In the genomic region with DNA sequence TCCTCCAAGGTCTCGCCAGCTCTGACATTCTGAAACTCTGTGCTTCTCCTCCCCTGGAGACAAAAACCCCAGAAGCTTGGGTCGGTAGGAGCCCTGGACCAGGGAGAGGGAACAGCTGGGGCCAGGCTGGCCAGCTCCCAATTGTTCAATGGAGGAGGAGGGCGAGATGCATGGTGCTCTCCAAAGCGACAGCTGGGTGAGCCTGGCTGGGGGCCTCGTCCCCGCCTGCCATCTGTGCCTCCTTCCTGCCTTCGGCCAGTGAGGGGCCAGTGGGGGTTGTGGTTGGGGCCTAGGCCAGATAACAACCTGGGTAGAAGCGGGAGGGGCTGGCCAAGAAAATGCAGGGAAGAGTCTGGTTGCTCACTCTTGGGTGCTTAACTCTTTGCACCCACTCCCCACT, we compare ENCODE assay signal across 17 cellular contexts.
DNase-seq lines count a peak whose midpoint lies in the region; ATAC-seq and TF ChIP-seq lines count a peak whose summit lies in the region.
"Had no signal": no experiment of that assay in that cellular context is flagged by ENCODE, and none has a peak within 500 bp of the region (broad histone marks: within the 10 kb centered on the region; RNA-seq: fewer than 3 reads in every experiment).

No MANE protein-coding gene starts in this region.

- no peaks in the 10 kb centered on the region for H3K27me3 Mint-ChIP-seq in activated CD8-positive, alpha-beta T cell treated with anti-CD3 and anti-CD28 coated beads for 36 hours

- H3K27ac Mint-ChIP-seq in activated CD8-positive, alpha-beta T cell treated with anti-CD3 and anti-CD28 coated beads for 36 hours, result no peak overlapping the region
- H3K27ac Mint-ChIP-seq: activated naive CD4-positive, alpha-beta T cell treated with anti-CD3 and anti-CD28 coated beads for 36 hours; T-helper 17 cell had no signal

- peak overlapping the region; percentile 20 for H3K27ac ChIP-seq in cingulate gyrus (ENCODE audit: low read depth, low read length)
- H3K27ac ChIP-seq: KMS-11 had no signal

- DNase-seq in G401 (ENCODE audit: low spot score), result peak; percentile 83
- peak; percentile 61 to 93 for DNase-seq in NCI-H446 (lab: John Stamatoyannopoulos, UW)
- peak; percentile 88 for DNase-seq in myocyte (ENCODE audit: low read depth)
- no peak for DNase-seq in KBM-7
- DNase-seq in OCI-M1 (lab: John Stamatoyannopoulos, UW), result no peak
- no peak for DNase-seq in activated CD8-positive, alpha-beta T cell treated with anti-CD3 and anti-CD28 coated beads for 36 hours
- DNase-seq: activated CD4-positive, CD25-positive, alpha-beta regulatory T cell; activated naive CD4-positive, alpha-beta T cell treated with anti-CD3 and anti-CD28 coated beads for 36 hours; DMS153; effector memory CD4-positive, alpha-beta T cell; NCI-H1436; NCI-H526 treated with DMSO at 0.1 percent for 48 hours; T-helper 17 cell had no signal

- intact Hi-C loops in activated CD8-positive, alpha-beta T cell treated with anti-CD3 and anti-CD28 coated beads for 36 hours (cut with micrococcal nuclease), result no loop called here

- CTCF ChIA-PET in activated CD8-positive, alpha-beta T cell treated with anti-CD3 and anti-CD28 coated beads for 36 hours (lab: Charles Lee), result interaction anchor here (1.2 to 2.1 kb wide), 4 partner anchors 10 to 218 kb away, joined by 3 to 8 read pairs (median 4); no protein-coding TSS in a partner anchor

- H3K4me3 Mint-ChIP-seq in activated CD8-positive, alpha-beta T cell treated with anti-CD3 and anti-CD28 coated beads for 36 hours, result no peak overlapping the region
- H3K4me3 Mint-ChIP-seq: activated naive CD4-positive, alpha-beta T cell treated with anti-CD3 and anti-CD28 coated beads for 36 hours; T-helper 17 cell had no signal

- in situ Hi-C loops in G401 (cut with HindIII; ENCODE audit: low sequenced_read_pairs) (no loop called here), KBM-7 (cut with MboI; ENCODE audit: low pct_unique_long_range_greater_than_20kb, low sequenced_read_pairs) (no loop called here)

- no peaks in the 10 kb centered on the region for H3K4me1 Mint-ChIP-seq in activated CD8-positive, alpha-beta T cell treated with anti-CD3 and anti-CD28 coated beads for 36 hours (ENCODE audit: low read depth)
- H3K4me1 Mint-ChIP-seq: T-helper 17 cell had no signal

- no peak for TF ChIP-seq CTCF in activated CD8-positive, alpha-beta T cell treated with anti-CD3 and anti-CD28 coated beads for 36 hours (IDR thresholded peaks at IDR 0.05)

- POLR2A ChIA-PET in activated CD8-positive, alpha-beta T cell treated with anti-CD3 and anti-CD28 coated beads for 36 hours (lab: Charles Lee), result no interaction called here

- ATAC-seq in activated CD8-positive, alpha-beta T cell treated with anti-CD3 and anti-CD28 coated beads for 36 hours, result no peak
- no peak for ATAC-seq in HG02981 (IDR thresholded peaks at IDR 0.05; ENCODE audit: unreplicated experiment)
- ATAC-seq: left colon, T-helper 17 cell had no signal

- no peaks in the 10 kb centered on the region for H3K36me3 Mint-ChIP-seq in activated CD8-positive, alpha-beta T cell treated with anti-CD3 and anti-CD28 coated beads for 36 hours (ENCODE audit: low read depth)

- no peaks in the 10 kb centered on the region for H3K9me3 Mint-ChIP-seq in activated CD8-positive, alpha-beta T cell treated with anti-CD3 and anti-CD28 coated beads for 36 hours
- H3K9me3 Mint-ChIP-seq: activated naive CD4-positive, alpha-beta T cell treated with anti-CD3 and anti-CD28 coated beads for 36 hours had no signal

Comparison
In these comparisons a context has a peak if more than half of its experiments do, and no peak if none do; other contexts are left out.
1. DNase-seq: peak in G401 (single experiment), NCI-H446 (2 of 2) and myocyte (single experiment); none in KBM-7 (single experiment), OCI-M1 (single experiment) and activated CD8-positive, alpha-beta T cell treated with anti-CD3 and anti-CD28 coated beads for 36 hours (single experiment).